In the genomic region with DNA sequence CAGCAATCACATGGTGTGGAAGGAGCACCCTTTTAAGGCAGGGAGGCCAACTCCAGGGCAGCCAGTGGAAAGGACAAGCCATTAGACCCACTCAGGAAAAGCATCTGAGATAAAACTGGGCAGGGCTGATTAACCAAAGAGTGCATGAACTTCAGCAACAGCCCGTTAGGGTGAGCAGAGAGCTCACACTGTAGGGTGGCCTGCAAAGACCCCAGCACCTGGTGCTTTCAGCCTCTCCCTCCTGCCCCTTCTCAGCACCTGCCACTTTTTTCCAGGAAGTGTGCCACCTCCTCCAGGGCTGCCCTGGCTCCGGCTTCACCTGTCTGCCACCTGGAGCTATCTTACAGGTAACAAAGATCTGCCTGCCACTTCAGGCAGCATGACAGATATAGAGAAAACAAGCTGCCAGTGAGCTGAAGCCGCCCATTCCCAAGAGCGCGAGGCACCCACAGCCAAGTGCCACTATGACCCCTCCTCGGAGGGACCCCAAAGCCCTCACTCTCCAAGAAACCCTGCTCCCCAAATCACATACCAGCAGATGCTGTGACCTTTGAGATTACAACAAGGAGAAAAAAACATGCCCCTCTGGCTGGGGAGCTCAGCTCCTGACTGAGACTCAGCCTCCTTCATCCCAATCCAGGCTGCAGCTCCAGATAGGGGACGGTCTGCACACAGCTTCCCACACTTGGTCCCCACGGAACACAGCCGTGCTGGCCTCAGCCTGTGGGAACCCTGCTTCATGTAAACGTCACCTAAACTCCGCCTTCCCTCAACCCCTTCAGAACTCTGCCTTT, we compare ENCODE assay signal across 9 cellular contexts.
DNase-seq lines count a peak whose midpoint lies in the region; ATAC-seq and TF ChIP-seq lines count a peak whose summit lies in the region.
"Had no signal": no experiment of that assay in that cellular context is flagged by ENCODE, and none has a peak within 500 bp of the region (broad histone marks: within the 10 kb centered on the region; RNA-seq: fewer than 3 reads in every experiment).

No MANE protein-coding gene starts in this region.

- H3K9me3 Mint-ChIP-seq in activated T-helper 2 cell treated with anti-CD3 and anti-CD28 coated beads, Interferon-gamma antibody, Interleukin-2, Interleukin-4, amounts not matched to agents 10 μg/mL and 5 μg/mL and 100 μg/mL, durations not matched to agents 14 hours and 24 hours and 36 hours, result no peaks in the 10 kb centered on the region

- no peak for TF ChIP-seq EP300 in suprapubic skin (IDR thresholded peaks at IDR 0.05)

- H3K27ac ChIP-seq in colonic mucosa (peak overlapping the region; percentile 28), suprapubic skin (peak overlapping the region; percentile 14), gastrocnemius medialis (no peak overlapping the region), hepatocyte (no peak overlapping the region)

- H3K4me3 ChIP-seq in colonic mucosa, result no peak overlapping the region
- no peak overlapping the region for H3K4me3 ChIP-seq in suprapubic skin
- H3K4me3 ChIP-seq in gastrocnemius medialis, result no peak overlapping the region
- H3K4me3 ChIP-seq in hepatocyte, result no peak overlapping the region

- peaks cover 13% of the 10 kb centered on the region for H3K4me1 Mint-ChIP-seq in activated T-helper 2 cell treated with anti-CD3 and anti-CD28 coated beads, Interferon-gamma antibody, Interleukin-2, Interleukin-4, amounts not matched to agents 10 μg/mL and 5 μg/mL and 100 μg/mL, durations not matched to agents 14 hours and 24 hours and 36 hours (ENCODE audit: low read depth)

- intact Hi-C loops in colonic mucosa (cut with DNase I), result no loop called here
- intact Hi-C loops in gastrocnemius medialis (cut with DNase I; ENCODE audit: low total_unique reads), result no loop called here
- intact Hi-C loops in activated T-helper 2 cell treated with anti-CD3 and anti-CD28 coated beads, Interferon-gamma antibody, Interleukin-2, Interleukin-4, amounts not matched to agents 10 μg/mL and 5 μg/mL and 100 μg/mL, durations not matched to agents 14 hours and 24 hours and 36 hours (cut with micrococcal nuclease), result no loop called here

- H3K27me3 ChIP-seq in colonic mucosa (no peaks in the 10 kb centered on the region), suprapubic skin (no peaks in the 10 kb centered on the region), gastrocnemius medialis (no peaks in the 10 kb centered on the region), hepatocyte (no peaks in the 10 kb centered on the region)

- H3K79me2 ChIP-seq in hepatocyte, result peaks cover 34% of the 10 kb centered on the region

- H3K9ac ChIP-seq in colonic mucosa (ENCODE audit: low read depth in 2 of 2, low read length in 2 of 2), result no peak overlapping the region

- 88% methylated on average over 10 of the region's 11 CpGs for WGBS in suprapubic skin
- 81% methylated on average over 11 of the region's 11 CpGs for WGBS in hepatocyte (ENCODE audit: low lambda C conversion rate, missing lambda C conversion rate)

- peaks cover 2% of the 10 kb centered on the region for H4K20me1 ChIP-seq in hepatocyte (ENCODE audit: insufficient read depth, poor library complexity, severe bottlenecking)

- TF ChIP-seq POLR2A in suprapubic skin (IDR thresholded peaks at IDR 0.05) (no peak), gastrocnemius medialis (IDR thresholded peaks at IDR 0.05) (no peak)

- in situ Hi-C loops in gastrocnemius medialis (cut with MboI; ENCODE audit: low sequenced_read_pairs in 4 of 4), result no loop called here

- H3K4me2 ChIP-seq in hepatocyte, result no peak overlapping the region

- H3K36me3 ChIP-seq in colonic mucosa (no peaks in the 10 kb centered on the region), suprapubic skin (peaks cover 37% of the 10 kb centered on the region), gastrocnemius medialis (no peaks in the 10 kb centered on the region), hepatocyte (replicated peaks; ENCODE audit: insufficient read depth, low read depth) (no peaks in the 10 kb centered on the region)

- peak; percentile 62 for DNase-seq in NCI-H2196 (lab: John Stamatoyannopoulos, UW; ENCODE audit: unreplicated experiment)
- DNase-seq in NCI-H2196 treated with DMSO at 0.1 percent for 48 hours (lab: John Stamatoyannopoulos, UW; ENCODE audit: unreplicated experiment), result no peak
- DNase-seq in MV-4-11 (lab: John Stamatoyannopoulos, UW), result peak; percentile 54
- DNase-seq in colonic mucosa, result peak; percentile 20
- DNase-seq in suprapubic skin (ENCODE audit: low spot score in 2 of 2), result no peak
- no peak for DNase-seq in gastrocnemius medialis
- no peak for DNase-seq in activated T-helper 2 cell treated with anti-CD3 and anti-CD28 coated beads, Interferon-gamma antibody, Interleukin-2, Interleukin-4, amounts not matched to agents 10 μg/mL and 5 μg/mL and 100 μg/mL, durations not matched to agents 14 hours and 24 hours and 36 hours (ENCODE audit: low spot score)
- no peak for DNase-seq in hepatocyte (ENCODE audit: low spot score)
- DNase-seq: NCI-H1048 had no signal

- H3K9me2 ChIP-seq in hepatocyte (replicated peaks; ENCODE audit: insufficient read depth), result no peaks in the 10 kb centered on the region

- TF ChIP-seq CTCF in colonic mucosa (IDR thresholded peaks at IDR 0.05), result no peak
- no peak for TF ChIP-seq CTCF in suprapubic skin (IDR thresholded peaks at IDR 0.05)
- TF ChIP-seq CTCF in gastrocnemius medialis (IDR thresholded peaks at IDR 0.05 in 4 of 5, conservative IDR thresholded peaks at IDR 0.05 in 1 of 5), result no peak
- no peak for TF ChIP-seq CTCF in hepatocyte (IDR thresholded peaks at IDR 0.05; ENCODE audit: poor library complexity)

- no peaks in the 10 kb centered on the region for H3K27me3 Mint-ChIP-seq in activated T-helper 2 cell treated with anti-CD3 and anti-CD28 coated beads, Interferon-gamma antibody, Interleukin-2, Interleukin-4, amounts not matched to agents 10 μg/mL and 5 μg/mL and 100 μg/mL, durations not matched to agents 14 hours and 24 hours and 36 hours (ENCODE audit: low read depth)

- ATAC-seq in gastrocnemius medialis, result no peak

- H3K9me3 ChIP-seq in colonic mucosa, result no peaks in the 10 kb centered on the region
- H3K9me3 ChIP-seq in suprapubic skin, result no peaks in the 10 kb centered on the region
- no peaks in the 10 kb centered on the region for H3K9me3 ChIP-seq in gastrocnemius medialis
- H3K9me3 ChIP-seq in hepatocyte (ENCODE audit: low read depth), result no peaks in the 10 kb centered on the region

- no peak overlapping the region for H3K27ac Mint-ChIP-seq in activated T-helper 2 cell treated with anti-CD3 and anti-CD28 coated beads, Interferon-gamma antibody, Interleukin-2, Interleukin-4, amounts not matched to agents 10 μg/mL and 5 μg/mL and 100 μg/mL, durations not matched to agents 14 hours and 24 hours and 36 hours

- H3K4me1 ChIP-seq in colonic mucosa (peaks cover 4% of the 10 kb centered on the region), suprapubic skin (peaks cover 8% of the 10 kb centered on the region), gastrocnemius medialis (no peaks in the 10 kb centered on the region), hepatocyte (ENCODE audit: insufficient read depth) (no peaks in the 10 kb centered on the region)

- no peak overlapping the region for H2AFZ ChIP-seq in hepatocyte

- peaks cover 25% of the 10 kb centered on the region for H3K36me3 Mint-ChIP-seq in activated T-helper 2 cell treated with anti-CD3 and anti-CD28 coated beads, Interferon-gamma antibody, Interleukin-2, Interleukin-4, amounts not matched to agents 10 μg/mL and 5 μg/mL and 100 μg/mL, durations not matched to agents 14 hours and 24 hours and 36 hours (ENCODE audit: low read depth)

- H3K4me3 Mint-ChIP-seq in activated T-helper 2 cell treated with anti-CD3 and anti-CD28 coated beads, Interferon-gamma antibody, Interleukin-2, Interleukin-4, amounts not matched to agents 10 μg/mL and 5 μg/mL and 100 μg/mL, durations not matched to agents 14 hours and 24 hours and 36 hours (ENCODE audit: low read depth), result no peak overlapping the region

Comparison
In these comparisons a context has a peak if more than half of its experiments do, and no peak if none do; other contexts are left out.
1. DNase-seq: peak in NCI-H2196 (single experiment), MV-4-11 (single experiment) and colonic mucosa (single experiment); none in NCI-H2196 treated with DMSO at 0.1 percent for 48 hours (single experiment), suprapubic skin (0 of 2), gastrocnemius medialis (0 of 2), activated T-helper 2 cell treated with anti-CD3 and anti-CD28 coated beads, Interferon-gamma antibody, Interleukin-2, Interleukin-4, amounts not matched to agents 10 μg/mL and 5 μg/mL and 100 μg/mL, durations not matched to agents 14 hours and 24 hours and 36 hours (single experiment) and hepatocyte (single experiment).
2. H3K27ac ChIP-seq: peak in colonic mucosa (single experiment) and suprapubic skin (single experiment); none in gastrocnemius medialis (0 of 4) and hepatocyte (single experiment).